38 cellular contexts compared by ENCODE assay signal in the genomic region with DNA sequence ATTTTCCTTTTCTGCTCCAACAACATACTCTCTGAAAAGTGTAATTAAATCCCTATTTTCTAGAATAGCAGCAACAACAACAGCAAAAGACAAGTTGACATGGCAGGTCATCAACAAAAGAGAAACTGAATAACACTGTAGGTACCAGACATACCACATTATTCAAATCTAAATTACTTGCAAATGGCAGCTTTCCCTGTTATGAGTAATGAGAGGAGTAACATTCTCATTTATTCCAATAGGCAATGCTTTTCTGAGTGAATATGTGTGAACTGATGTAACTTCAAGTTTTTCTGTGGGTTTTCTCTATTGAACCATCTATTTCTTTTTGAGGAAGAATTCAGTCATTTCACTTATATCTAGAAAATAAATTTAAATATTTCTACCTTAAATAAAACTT.
"Had no signal": no experiment of that assay in that cellular context is flagged by ENCODE, and none has a peak within 500 bp of the region (broad histone marks: within the 10 kb centered on the region; RNA-seq: fewer than 3 reads in every experiment).

No MANE protein-coding gene starts in this region.

- DNase-seq: activated effector memory CD4-positive, alpha-beta T cell treated with Interleukin-2 at 50 U/mL for 16 hours; activated gamma-delta T cell; activated gamma-delta T cell treated with Interleukin-2 at 50 U/mL for 16 hours; activated naive CD4-positive, alpha-beta T cell; activated naive CD4-positive, alpha-beta T cell treated with anti-CD3 and anti-CD28 coated beads for 36 hours; activated naive CD4-positive, alpha-beta T cell treated with anti-CD3 and anti-CD28 coated beads, Interleukin-2, amount 10 ng/mL, durations not matched to agents 7 days and 5 days; activated naive CD4-positive, alpha-beta T cell treated with anti-CD3 and anti-CD28 coated beads, Interleukin-2, amount 50 U/mL, for 16 hours; activated naive CD4-positive, alpha-beta T cell treated with Interleukin-2 at 50 U/mL for 16 hours; activated naive CD8-positive, alpha-beta T cell treated with anti-CD3 and anti-CD28 coated beads for 36 hours; activated naive CD8-positive, alpha-beta T cell treated with anti-CD3 and anti-CD28 coated beads, Interleukin-2, amount 10 ng/mL, durations not matched to agents 7 days and 5 days; activated naive CD8-positive, alpha-beta T cell treated with anti-CD3 and anti-CD28 coated beads, Interleukin-2, amount 50 U/mL, for 24 hours; activated T-cell treated with anti-CD3 and anti-CD28 coated beads, Interleukin-2, amount 50 U/mL, for 1 hour; activated T-cell treated with anti-CD3 and anti-CD28 coated beads, Interleukin-2, amount 50 U/mL, for 24 hours; activated T-cell treated with anti-CD3 and anti-CD28 coated beads, Interleukin-2, amount 50 U/mL, for 4 hours; activated T-cell treated with anti-CD3 and anti-CD28 coated beads, Interleukin-2, amount 50 U/mL, for 48 hours; activated T-cell treated with anti-CD3 and anti-CD28 coated beads, Interleukin-2, amount 50 U/mL, for 72 hours; adrenal gland; amniotic stem cell; amygdala; anterior cingulate cortex; aorta; body of pancreas; brain microvascular endothelial cell; caudate nucleus; central memory CD4-positive, alpha-beta T cell; cerebellar nuclear complex had no signal

- H3K27me3 ChIP-seq: adrenal gland, ascending aorta, body of pancreas, brain microvascular endothelial cell, breast epithelium, cardiac muscle cell had no signal

- H3K4me1 Mint-ChIP-seq: activated naive CD4-positive, alpha-beta T cell treated with anti-CD3 and anti-CD28 coated beads, Interleukin-2, amount 10 ng/mL, durations not matched to agents 7 days and 5 days; activated naive CD4-positive, alpha-beta T cell treated with anti-CD3 and anti-CD28 coated beads, Interleukin-2, amount 50 U/mL, for 24 hours; activated naive CD8-positive, alpha-beta T cell treated with anti-CD3 and anti-CD28 coated beads for 36 hours; activated naive CD8-positive, alpha-beta T cell treated with anti-CD3 and anti-CD28 coated beads, Interleukin-2, amount 10 ng/mL, durations not matched to agents 7 days and 5 days; activated naive CD8-positive, alpha-beta T cell treated with anti-CD3 and anti-CD28 coated beads, Interleukin-2, amount 50 U/mL, for 24 hours; brain; central memory CD8-positive, alpha-beta T cell had no signal

- ATAC-seq: activated naive CD8-positive, alpha-beta T cell treated with anti-CD3 and anti-CD28 coated beads, Interleukin-2, amount 50 U/mL, for 24 hours; activated T-cell treated with anti-CD3 and anti-CD28 coated beads, Interleukin-2, amount 50 U/mL, for 4 hours; activated T-cell treated with anti-CD3 and anti-CD28 coated beads, Interleukin-2, amount 50 U/mL, for 72 hours; body of pancreas had no signal

- H3K4me3 Mint-ChIP-seq: activated naive CD4-positive, alpha-beta T cell treated with anti-CD3 and anti-CD28 coated beads for 36 hours; activated naive CD4-positive, alpha-beta T cell treated with anti-CD3 and anti-CD28 coated beads, Interleukin-2, amount 10 ng/mL, durations not matched to agents 7 days and 5 days; activated naive CD4-positive, alpha-beta T cell treated with anti-CD3 and anti-CD28 coated beads, Interleukin-2, amount 50 U/mL, for 24 hours; activated naive CD8-positive, alpha-beta T cell; activated naive CD8-positive, alpha-beta T cell treated with anti-CD3 and anti-CD28 coated beads for 36 hours; activated naive CD8-positive, alpha-beta T cell treated with anti-CD3 and anti-CD28 coated beads, Interleukin-2, amount 10 ng/mL, durations not matched to agents 7 days and 5 days; activated naive CD8-positive, alpha-beta T cell treated with anti-CD3 and anti-CD28 coated beads, Interleukin-2, amount 50 U/mL, for 24 hours; activated T-cell treated with anti-CD3 and anti-CD28 coated beads, Interleukin-2, amount 50 U/mL, for 24 hours; activated T-cell treated with anti-CD3 and anti-CD28 coated beads, Interleukin-2, amount 50 U/mL, for 4 hours; activated T-cell treated with anti-CD3 and anti-CD28 coated beads, Interleukin-2, amount 50 U/mL, for 72 hours; activated T-helper 1 cell treated with anti-CD3 and anti-CD28 coated beads, Interleukin-12 subunit alpha, Interleukin-12 subunit beta, Interleukin-2, Interleukin-4 antibody, amounts not matched to agents 30 ng/mL and 10 ng/mL and 1 ng/mL, durations not matched to agents 14 hours and 24 hours and 36 hours; brain; central memory CD8-positive, alpha-beta T cell had no signal

- H3K4me1 ChIP-seq: adrenal gland, ascending aorta, body of pancreas, breast epithelium had no signal

- H3K27ac Mint-ChIP-seq: activated naive CD4-positive, alpha-beta T cell treated with anti-CD3 and anti-CD28 coated beads for 36 hours; activated naive CD4-positive, alpha-beta T cell treated with anti-CD3 and anti-CD28 coated beads, Interleukin-2, amount 10 ng/mL, durations not matched to agents 7 days and 5 days; activated naive CD4-positive, alpha-beta T cell treated with anti-CD3 and anti-CD28 coated beads, Interleukin-2, amount 50 U/mL, for 24 hours; activated naive CD4-positive, alpha-beta T cell treated with anti-CD3 and anti-CD28 coated beads, Interleukin-2, amount 50 U/mL, for 72 hours; activated naive CD8-positive, alpha-beta T cell; activated naive CD8-positive, alpha-beta T cell treated with anti-CD3 and anti-CD28 coated beads for 36 hours; activated naive CD8-positive, alpha-beta T cell treated with anti-CD3 and anti-CD28 coated beads, Interleukin-2, amount 10 ng/mL, durations not matched to agents 7 days and 5 days; activated naive CD8-positive, alpha-beta T cell treated with anti-CD3 and anti-CD28 coated beads, Interleukin-2, amount 50 U/mL, for 24 hours; activated T-cell treated with anti-CD3 and anti-CD28 coated beads, Interleukin-2, amount 50 U/mL, for 24 hours; activated T-cell treated with anti-CD3 and anti-CD28 coated beads, Interleukin-2, amount 50 U/mL, for 72 hours; activated T-helper 1 cell treated with anti-CD3 and anti-CD28 coated beads, Interleukin-12 subunit alpha, Interleukin-12 subunit beta, Interleukin-2, Interleukin-4 antibody, amounts not matched to agents 30 ng/mL and 10 ng/mL and 1 ng/mL, durations not matched to agents 14 hours and 24 hours and 36 hours; activated T-helper 2 cell treated with anti-CD3 and anti-CD28 coated beads, Interferon-gamma antibody, Interleukin-2, Interleukin-4, amounts not matched to agents 10 μg/mL and 5 μg/mL and 100 μg/mL, durations not matched to agents 14 hours and 24 hours and 36 hours; brain had no signal

- H3K36me3 ChIP-seq: adrenal gland, ascending aorta, brain microvascular endothelial cell, breast epithelium, cardiac muscle cell had no signal

- H3K9me3 ChIP-seq: adrenal gland, ascending aorta, body of pancreas had no signal

- H3K27me3 Mint-ChIP-seq: activated naive CD4-positive, alpha-beta T cell treated with anti-CD3 and anti-CD28 coated beads, Interleukin-2, amount 10 ng/mL, durations not matched to agents 7 days and 5 days; activated naive CD4-positive, alpha-beta T cell treated with anti-CD3 and anti-CD28 coated beads, Interleukin-2, amount 50 U/mL, for 24 hours; activated naive CD8-positive, alpha-beta T cell; activated naive CD8-positive, alpha-beta T cell treated with anti-CD3 and anti-CD28 coated beads for 36 hours; activated naive CD8-positive, alpha-beta T cell treated with anti-CD3 and anti-CD28 coated beads, Interleukin-2, amount 10 ng/mL, durations not matched to agents 7 days and 5 days; activated naive CD8-positive, alpha-beta T cell treated with anti-CD3 and anti-CD28 coated beads, Interleukin-2, amount 50 U/mL, for 24 hours; activated T-cell treated with anti-CD3 and anti-CD28 coated beads, Interleukin-2, amount 50 U/mL, for 24 hours; brain; central memory CD8-positive, alpha-beta T cell had no signal

- H3K36me3 Mint-ChIP-seq: activated naive CD4-positive, alpha-beta T cell treated with anti-CD3 and anti-CD28 coated beads, Interleukin-2, amount 10 ng/mL, durations not matched to agents 7 days and 5 days; activated naive CD4-positive, alpha-beta T cell treated with anti-CD3 and anti-CD28 coated beads, Interleukin-2, amount 50 U/mL, for 24 hours; activated naive CD4-positive, alpha-beta T cell treated with anti-CD3 and anti-CD28 coated beads, Interleukin-2, amount 50 U/mL, for 72 hours; activated naive CD8-positive, alpha-beta T cell; activated naive CD8-positive, alpha-beta T cell treated with anti-CD3 and anti-CD28 coated beads for 36 hours; activated naive CD8-positive, alpha-beta T cell treated with anti-CD3 and anti-CD28 coated beads, Interleukin-2, amount 10 ng/mL, durations not matched to agents 7 days and 5 days; brain had no signal

- H3K9me3 Mint-ChIP-seq: activated naive CD4-positive, alpha-beta T cell treated with anti-CD3 and anti-CD28 coated beads, Interleukin-2, amount 10 ng/mL, durations not matched to agents 7 days and 5 days; activated T-helper 1 cell treated with anti-CD3 and anti-CD28 coated beads, Interleukin-12 subunit alpha, Interleukin-12 subunit beta, Interleukin-2, Interleukin-4 antibody, amounts not matched to agents 30 ng/mL and 10 ng/mL and 1 ng/mL, durations not matched to agents 14 hours and 24 hours and 36 hours; activated T-helper 2 cell treated with anti-CD3 and anti-CD28 coated beads, Interferon-gamma antibody, Interleukin-2, Interleukin-4, amounts not matched to agents 10 μg/mL and 5 μg/mL and 100 μg/mL, durations not matched to agents 14 hours and 24 hours and 36 hours; central memory CD8-positive, alpha-beta T cell had no signal

- H3K27ac ChIP-seq: adrenal gland, ascending aorta, body of pancreas, brain microvascular endothelial cell, breast epithelium, cardiac muscle cell had no signal

- H3K4me3 ChIP-seq: adrenal gland, ascending aorta, body of pancreas, breast epithelium, cardiac muscle cell had no signal

- FAIRE-seq: astrocyte, bronchial epithelial cell had no signal
